In genomic region chr1:39287541-39287940, GRCh38 we compare ENCODE assay signal across 26 cellular contexts.
"Had no signal": no experiment of that assay in that cellular context is flagged by ENCODE, and none has a peak within 500 bp of the region (broad histone marks: within the 10 kb centered on the region; RNA-seq: fewer than 3 reads in every experiment).

No MANE protein-coding gene starts in this region.

- ATAC-seq: natural killer cell; psoas muscle; right cardiac atrium; sciatic nerve; stimulated activated effector memory CD8-positive, alpha-beta T cell treated with anti-CD3 and anti-CD28 coated beads, Interleukin-12 subunit alpha, Interleukin-12 subunit beta, amount 100 ng/mL, for 72 hours; stimulated activated naive B cell treated with anti-CD40 and anti-IgM and Interleukin-4, amounts not matched to agents 10 μg/mL and 1 μg/mL and 100 μg/mL, for 72 hours had no signal

- H3K4me3 ChIP-seq: neural progenitor cell, ovary, psoas muscle, skin epidermis, smooth muscle cell, stomach, thoracic aorta, thyroid gland, tibial nerve, upper lobe of left lung, vagina had no signal

- H3K36me3 ChIP-seq: ovary had no signal

- DNase-seq: natural killer cell; occipital lobe; ovary; posterior cingulate gyrus; psoas muscle; right cardiac atrium; stimulated activated CD4-positive, alpha-beta T cell treated with anti-CD3 and anti-CD28 coated beads, Interleukin-15, amount 100 ng/mL, for 24 hours; stimulated activated CD4-positive, alpha-beta T cell treated with anti-CD3 and anti-CD28 coated beads, Interleukin-2, amount 100 ng/mL, for 24 hours; stimulated activated CD4-positive, alpha-beta T cell treated with anti-CD3 and anti-CD28 coated beads, Interleukin-2, amount 100 ng/mL, for 48 hours; stimulated activated CD4-positive, alpha-beta T cell treated with anti-CD3 and anti-CD28 coated beads, Interleukin-4, amount 100 ng/mL, for 24 hours; stimulated activated naive B cell treated with anti-CD40 and anti-IgM and Interleukin-4, amounts not matched to agents 10 μg/mL and 1 μg/mL and 100 μg/mL, for 72 hours; stimulated activated naive CD4-positive, alpha-beta T cell treated with Interleukin-2 at 50 U/mL for 16 hours; stomach; thyroid gland; trophoblast cell; upper lobe of left lung had no signal

- H3K4me1 ChIP-seq: psoas muscle, thyroid gland, tibial nerve had no signal

- H2AFZ ChIP-seq: neural progenitor cell, parathyroid adenoma had no signal

- H3K27ac ChIP-seq: neural progenitor cell, ovary, parathyroid adenoma, psoas muscle, skin epidermis, stomach, thoracic aorta, thyroid gland, tibial nerve, upper lobe of left lung, vagina had no signal

- H3K9ac ChIP-seq: neural progenitor cell, parathyroid adenoma had no signal

- H3K9me3 ChIP-seq: ovary, psoas muscle, stomach, thoracic aorta, thyroid gland, tibial nerve, upper lobe of left lung, vagina had no signal

- H3K4me2 ChIP-seq: neural progenitor cell, smooth muscle cell had no signal

- H3K79me2 ChIP-seq: parathyroid adenoma had no signal

- H3K27me3 ChIP-seq: neural progenitor cell, ovary, stomach, thyroid gland, tibial nerve, upper lobe of left lung, vagina had no signal

- FAIRE-seq: urothelium cell line had no signal
